32 cellular contexts compared by ENCODE assay signal in the genomic region with DNA sequence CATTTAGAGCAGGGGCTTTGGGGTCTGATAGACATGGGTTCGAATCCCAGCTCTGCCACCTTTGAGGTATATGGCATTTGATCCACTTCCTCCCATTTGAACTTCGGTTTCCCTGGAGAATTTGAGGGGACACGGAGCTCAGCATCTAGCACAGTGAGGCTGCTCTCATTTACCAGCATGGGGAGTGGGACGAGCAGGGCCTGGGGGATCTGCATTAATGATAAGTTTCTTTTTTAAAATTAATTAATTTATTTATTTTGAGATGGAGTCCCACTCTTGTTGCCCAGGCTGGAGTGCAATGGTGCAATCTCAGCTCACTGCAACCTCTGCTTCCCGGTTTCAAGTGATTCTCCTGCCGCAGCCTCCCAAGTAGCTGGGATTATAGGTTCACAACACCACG. TPM values are rescaled to one million over a fixed set of nuclear protein-coding genes. Genes with fewer than 3 reads are reported as not detected.
"Had no signal": no experiment of that assay in that cellular context is flagged by ENCODE, and none has a peak within 500 bp of the region (broad histone marks: within the 10 kb centered on the region; RNA-seq: fewer than 3 reads in every experiment).

No MANE protein-coding gene starts in this region.

- H3K27me3 Mint-ChIP-seq: progenitor cell of endocrine pancreas had no signal

- DNase-seq: activated CD4-positive, alpha-beta memory T cell treated with anti-CD3 and anti-CD28 coated beads, Interleukin-2, amount 10 ng/mL, durations not matched to agents 7 days and 5 days; activated CD4-positive, alpha-beta T cell treated with anti-CD3 and anti-CD28 coated beads for 1 hour; activated CD4-positive, alpha-beta T cell treated with anti-CD3 and anti-CD28 coated beads, Interleukin-2, amount 10 ng/mL, durations not matched to agents 7 days and 5 days; activated gamma-delta T cell; activated naive CD4-positive, alpha-beta T cell treated with anti-CD3 and anti-CD28 coated beads, Interleukin-2, amount 10 ng/mL, durations not matched to agents 7 days and 5 days; activated naive CD8-positive, alpha-beta T cell treated with anti-CD3 and anti-CD28 coated beads, Interleukin-2, amount 10 ng/mL, durations not matched to agents 7 days and 5 days; activated T-cell treated with anti-CD3 and anti-CD28 coated beads, Interleukin-2, amount 50 U/mL, for 1 hour; cerebellar nuclear complex; dorsolateral prefrontal cortex; effector memory CD4-positive, alpha-beta T cell; hippocampal formation; kidney; left colon; ovary; stimulated activated CD4-positive, alpha-beta T cell treated with anti-CD3 and anti-CD28 coated beads, Interleukin-12 subunit alpha, Interleukin-12 subunit beta, amount 100 ng/mL, for 4 hours; stimulated activated CD4-positive, alpha-beta T cell treated with anti-CD3 and anti-CD28 coated beads, Interleukin-4, amount 100 ng/mL, for 1 hour; stimulated activated naive CD8-positive, alpha-beta T cell treated with anti-CD3 and anti-CD28 coated beads, Interleukin-15, Interleukin-2, amounts not matched to agents 100 U/mL and 50 U/mL, for 24 hours; T-helper 17 cell; T1000; testis; transverse colon had no signal

- H3K36me3 ChIP-seq: ascending aorta, cardiac muscle cell, gastroesophageal sphincter, ovary, transverse colon had no signal

- H3K9me3 Mint-ChIP-seq: activated CD4-positive, alpha-beta memory T cell treated with anti-CD3 and anti-CD28 coated beads, Interleukin-2, amount 10 ng/mL, durations not matched to agents 7 days and 5 days; activated CD4-positive, alpha-beta T cell treated with anti-CD3 and anti-CD28 coated beads, Interleukin-2, amount 10 ng/mL, durations not matched to agents 7 days and 5 days; activated naive CD4-positive, alpha-beta T cell treated with anti-CD3 and anti-CD28 coated beads, Interleukin-2, amount 10 ng/mL, durations not matched to agents 7 days and 5 days; activated naive CD8-positive, alpha-beta T cell treated with anti-CD3 and anti-CD28 coated beads, Interleukin-2, amount 10 ng/mL, durations not matched to agents 7 days and 5 days had no signal

- H3K4me3 ChIP-seq: ascending aorta, cardiac muscle cell, coronary artery, dorsolateral prefrontal cortex, gastroesophageal sphincter, ovary, skin epidermis, testis, transverse colon had no signal

- FAIRE-seq: endothelial cell of umbilical vein, kidney, urothelium cell line had no signal

- H3K4me3 Mint-ChIP-seq: activated CD4-positive, alpha-beta memory T cell treated with anti-CD3 and anti-CD28 coated beads, Interleukin-2, amount 10 ng/mL, durations not matched to agents 7 days and 5 days; activated CD4-positive, alpha-beta T cell treated with anti-CD3 and anti-CD28 coated beads, Interleukin-2, amount 10 ng/mL, durations not matched to agents 7 days and 5 days; activated naive CD4-positive, alpha-beta T cell treated with anti-CD3 and anti-CD28 coated beads, Interleukin-2, amount 10 ng/mL, durations not matched to agents 7 days and 5 days; activated naive CD8-positive, alpha-beta T cell treated with anti-CD3 and anti-CD28 coated beads, Interleukin-2, amount 10 ng/mL, durations not matched to agents 7 days and 5 days; naive thymus-derived CD8-positive, alpha-beta T cell; T-helper 17 cell; WTC11 had no signal

- H3K27ac ChIP-seq: ascending aorta, cardiac muscle cell, coronary artery, dorsolateral prefrontal cortex, gastroesophageal sphincter, ovary, skin epidermis, testis, transverse colon had no signal

- H3K27me3 ChIP-seq: ascending aorta, cardiac muscle cell, gastroesophageal sphincter, ovary, testis, transverse colon had no signal

- H3K27ac Mint-ChIP-seq: activated CD4-positive, alpha-beta memory T cell treated with anti-CD3 and anti-CD28 coated beads, Interleukin-2, amount 10 ng/mL, durations not matched to agents 7 days and 5 days; activated CD4-positive, alpha-beta T cell treated with anti-CD3 and anti-CD28 coated beads, Interleukin-2, amount 10 ng/mL, durations not matched to agents 7 days and 5 days; activated naive CD4-positive, alpha-beta T cell treated with anti-CD3 and anti-CD28 coated beads, Interleukin-2, amount 10 ng/mL, durations not matched to agents 7 days and 5 days; activated naive CD8-positive, alpha-beta T cell treated with anti-CD3 and anti-CD28 coated beads, Interleukin-2, amount 10 ng/mL, durations not matched to agents 7 days and 5 days; naive thymus-derived CD8-positive, alpha-beta T cell; progenitor cell of endocrine pancreas; T-helper 17 cell; WTC11 had no signal

- H3K4me1 ChIP-seq: ascending aorta, gastroesophageal sphincter, testis, transverse colon had no signal

- H3K9me3 ChIP-seq: ascending aorta, ovary, testis, transverse colon had no signal

- H3K4me1 Mint-ChIP-seq: activated CD4-positive, alpha-beta memory T cell treated with anti-CD3 and anti-CD28 coated beads, Interleukin-2, amount 10 ng/mL, durations not matched to agents 7 days and 5 days; activated CD4-positive, alpha-beta T cell treated with anti-CD3 and anti-CD28 coated beads, Interleukin-2, amount 10 ng/mL, durations not matched to agents 7 days and 5 days; activated naive CD4-positive, alpha-beta T cell treated with anti-CD3 and anti-CD28 coated beads, Interleukin-2, amount 10 ng/mL, durations not matched to agents 7 days and 5 days; activated naive CD8-positive, alpha-beta T cell treated with anti-CD3 and anti-CD28 coated beads, Interleukin-2, amount 10 ng/mL, durations not matched to agents 7 days and 5 days; naive thymus-derived CD8-positive, alpha-beta T cell; WTC11 had no signal

- H3K36me3 Mint-ChIP-seq: activated naive CD4-positive, alpha-beta T cell treated with anti-CD3 and anti-CD28 coated beads, Interleukin-2, amount 10 ng/mL, durations not matched to agents 7 days and 5 days; activated naive CD8-positive, alpha-beta T cell treated with anti-CD3 and anti-CD28 coated beads, Interleukin-2, amount 10 ng/mL, durations not matched to agents 7 days and 5 days; brain; WTC11 had no signal

RNA-seq across cellular contexts. Expression of a gene that starts 52.6 kb away (rescaled TPM):
- total RNA-seq: activated CD4-positive, alpha-beta T cell treated with anti-CD3 and anti-CD28 coated beads, Interleukin-2, amount 10 ng/mL, durations not matched to agents 7 days and 5 days; activated naive CD8-positive, alpha-beta T cell treated with anti-CD3 and anti-CD28 coated beads, Interleukin-2, amount 10 ng/mL, durations not matched to agents 7 days and 5 days; endothelial cell of umbilical vein; naive thymus-derived CD8-positive, alpha-beta T cell; T-helper 17 cell had no signal
- polyA plus RNA-seq: naive thymus-derived CD8-positive, alpha-beta T cell had no signal
